Comparison of ENCODE assay signal across 15 cellular contexts in the genomic region with DNA sequence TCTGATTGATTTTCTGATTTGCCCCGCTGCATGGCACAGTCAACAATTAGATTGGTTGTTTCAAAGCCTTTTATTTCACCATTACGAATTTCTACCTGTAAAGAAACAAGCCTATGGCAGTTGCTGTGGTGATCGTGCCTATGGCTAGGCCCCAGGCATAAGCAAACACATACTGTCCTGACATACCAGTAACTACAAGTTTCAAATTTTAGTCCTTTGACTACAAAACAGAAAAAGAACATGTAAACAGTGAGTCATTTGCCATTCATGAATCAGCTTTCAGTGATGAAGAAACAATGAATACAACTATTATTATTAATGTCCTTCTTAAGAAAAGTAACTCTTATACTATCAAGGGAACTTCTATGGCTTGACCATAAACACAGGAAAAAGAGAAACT.
DNase-seq lines count a peak whose midpoint lies in the region; ATAC-seq, FAIRE-seq and TF ChIP-seq lines count a peak whose summit lies in the region.
"Had no signal": no experiment of that assay in that cellular context is flagged by ENCODE, and none has a peak within 500 bp of the region (broad histone marks: within the 10 kb centered on the region; RNA-seq: fewer than 3 reads in every experiment).

No MANE protein-coding gene starts in this region.

- POLR2A ChIA-PET in AG04449 (lab: Yijun Ruan, JAX), result no interaction called here

- H3K79me2 ChIP-seq in keratinocyte (ENCODE audit: control insufficient read depth, insufficient read depth, low read length), result no peaks in the 10 kb centered on the region

- no peak for FAIRE-seq in bronchial epithelial cell (lab: Jason Lieb, UNC)
- FAIRE-seq in keratinocyte (lab: Jason Lieb, UNC), result peak; percentile 88

- H3K4me3 ChIP-seq in AG04449 (ENCODE audit: low read depth, low read length), result no peak overlapping the region
- H3K4me3 ChIP-seq in bronchial epithelial cell (ENCODE audit: low read depth, low read length), result no peak overlapping the region
- no peak overlapping the region for H3K4me3 ChIP-seq in keratinocyte (ENCODE audit: control insufficient read depth in 2 of 3, extremely low read depth in 1 of 3, insufficient read depth in 2 of 3, low read depth in 1 of 3, low read length in 3 of 3)
- H3K4me3 ChIP-seq in WERI-Rb-1 (ENCODE audit: low read depth, low read length), result no peak overlapping the region
- H3K4me3 ChIP-seq in stomach, result no peak overlapping the region
- H3K4me3 ChIP-seq: dorsolateral prefrontal cortex, heart right ventricle had no signal

- no peak for TF ChIP-seq CTCF in AG04449 (IDR thresholded peaks at IDR 0.05; ENCODE audit: insufficient read depth, low read length, missing control alignments)
- no peak for TF ChIP-seq CTCF in bronchial epithelial cell (IDR thresholded peaks at IDR 0.05; ENCODE audit: insufficient read depth, low read length, severe bottlenecking)
- no peak for TF ChIP-seq CTCF in keratinocyte (optimal IDR thresholded peaks at IDR 0.05 in 1 of 3, IDR thresholded peaks at IDR 0.05 in 1 of 3, conservative IDR thresholded peaks at IDR 0.05 in 1 of 3; ENCODE audit: extremely low read depth in 1 of 3, insufficient read depth in 2 of 3, low read length in 3 of 3)
- TF ChIP-seq CTCF in WERI-Rb-1 (IDR thresholded peaks at IDR 0.05; ENCODE audit: low read depth, low read length), result no peak
- no peak for TF ChIP-seq CTCF in stomach (IDR thresholded peaks at IDR 0.05)

- dilution Hi-C loops in keratinocyte (cut with MboI; ENCODE audit: extremely low pct_ligation_motif_present, low sequenced_read_pairs), result no loop called here

- peak; percentile 4 for DNase-seq in AG04449 (ENCODE audit: low read depth, low spot score)
- DNase-seq in HT1080 (ENCODE audit: low read depth), result peak; percentile 47
- DNase-seq in bronchial epithelial cell (ENCODE audit: low read depth), result peak; percentile 98
- peak; percentile 74 for DNase-seq in keratinocyte (ENCODE audit: low read depth, low spot score)
- DNase-seq in WERI-Rb-1, result no peak
- no peak for DNase-seq in stomach
- no peak for DNase-seq in DMS79 treated with DMSO at 0.1 percent for 48 hours (lab: John Stamatoyannopoulos, UW)
- DNase-seq: dorsolateral prefrontal cortex; H9; heart right ventricle; Karpas-422; NCI-H2171; stimulated activated CD4-positive, alpha-beta T cell treated with anti-CD3 and anti-CD28 coated beads, Interleukin-1b, Interleukin-23, amount 100 ng/mL, for 48 hours had no signal

- 83 to 97% (median 86%) methylated on average over 3 of the region's 3 CpGs for whole genome bisulfite sequencing in stomach, 5 donors

- H3K9me1 ChIP-seq in keratinocyte (ENCODE audit: control insufficient read depth, extremely low read depth, insufficient read depth, low read length), result no peaks in the 10 kb centered on the region

- H4K20me1 ChIP-seq in keratinocyte (ENCODE audit: control insufficient read depth, extremely low read depth, insufficient read depth, low read length), result no peaks in the 10 kb centered on the region

- TF ChIP-seq POLR2A in stomach (IDR thresholded peaks at IDR 0.05), result no peak

- H3K4me1 ChIP-seq in keratinocyte (ENCODE audit: control insufficient read depth, extremely low read depth, insufficient read depth, low read length) (peaks cover 23% of the 10 kb centered on the region), stomach (peaks cover 0 to 12% (median 5%) of the 10 kb centered on the region in 4 donors)

- H3K9me3 ChIP-seq in keratinocyte (ENCODE audit: control insufficient read depth, low read depth, low read length), result no peaks in the 10 kb centered on the region
- no peaks in the 10 kb centered on the region for H3K9me3 ChIP-seq in WERI-Rb-1 (ENCODE audit: severe bottlenecking)
- no peaks in the 10 kb centered on the region for H3K9me3 ChIP-seq in stomach
- H3K9me3 ChIP-seq: heart right ventricle, neutrophil had no signal

- peak overlapping the region; percentile 18 for H3K9ac ChIP-seq in keratinocyte (ENCODE audit: control insufficient read depth, extremely low read depth, insufficient read depth, low read length)

- no peak for ATAC-seq in GM21526 (IDR thresholded peaks at IDR 0.05; ENCODE audit: low FRiP score, unreplicated experiment)
- ATAC-seq: heart right ventricle had no signal

- peak overlapping the region; percentile 80 for H3K27ac ChIP-seq in keratinocyte (ENCODE audit: control insufficient read depth, insufficient read depth, low read length)
- H3K27ac ChIP-seq in WERI-Rb-1, result no peak overlapping the region
- no peak overlapping the region for H3K27ac ChIP-seq in stomach
- H3K27ac ChIP-seq: dorsolateral prefrontal cortex, neutrophil had no signal

- intact Hi-C loops in stomach (cut with DNase I; ENCODE audit: low total_unique reads), result no loop called here

- TF ChIP-seq EP300 in stomach (IDR thresholded peaks at IDR 0.05), result no peak

- CTCF ChIA-PET in AG04449 (lab: Yijun Ruan, JAX), result no interaction called here

- H2AFZ ChIP-seq in keratinocyte (ENCODE audit: control insufficient read depth, low read length), result peak overlapping the region; percentile 39

- H3K36me3 ChIP-seq in bronchial epithelial cell (ENCODE audit: control insufficient read depth, insufficient read depth, low read length), result no peaks in the 10 kb centered on the region
- no peaks in the 10 kb centered on the region for H3K36me3 ChIP-seq in keratinocyte (ENCODE audit: control insufficient read depth in 2 of 2, extremely low read depth in 1 of 2, insufficient read depth in 2 of 2, low read length in 2 of 2)
- H3K36me3 ChIP-seq in WERI-Rb-1, result no peaks in the 10 kb centered on the region
- no peaks in the 10 kb centered on the region for H3K36me3 ChIP-seq in stomach
- H3K36me3 ChIP-seq: heart right ventricle, neutrophil had no signal

- H3K27me3 ChIP-seq in bronchial epithelial cell (ENCODE audit: control insufficient read depth, insufficient read depth, low read length), result no peaks in the 10 kb centered on the region
- H3K27me3 ChIP-seq in keratinocyte (ENCODE audit: control insufficient read depth, extremely low read depth, insufficient read depth, low read length), result no peaks in the 10 kb centered on the region
- no peaks in the 10 kb centered on the region for H3K27me3 ChIP-seq in WERI-Rb-1 (ENCODE audit: insufficient read depth, low read depth, severe bottlenecking)
- no peaks in the 10 kb centered on the region for H3K27me3 ChIP-seq in stomach
- H3K27me3 ChIP-seq: dorsolateral prefrontal cortex, heart right ventricle, neutrophil had no signal

- H3K4me2 ChIP-seq in keratinocyte (ENCODE audit: control insufficient read depth, extremely low read depth, insufficient read depth, low read depth, low read length), result peak overlapping the region; percentile 54

Comparison
In these comparisons a context has a peak if more than half of its experiments do, and no peak if none do; other contexts are left out.
1. DNase-seq: peak in AG04449 (single experiment), HT1080 (single experiment), bronchial epithelial cell (single experiment) and keratinocyte (single experiment); none in WERI-Rb-1 (single experiment), stomach (single experiment) and DMS79 treated with DMSO at 0.1 percent for 48 hours (single experiment).